In genomic region chr22:38974826-38975175, GRCh38 we compare ENCODE assay signal across 30 cellular contexts. TPM values are rescaled to one million over a fixed set of nuclear protein-coding genes. Genes with fewer than 3 reads are reported as not detected.
"Had no signal": no experiment of that assay in that cellular context is flagged by ENCODE, and none has a peak within 500 bp of the region (broad histone marks: within the 10 kb centered on the region; RNA-seq: fewer than 3 reads in every experiment).

No MANE protein-coding gene starts in this region.

- H3K36me3 Mint-ChIP-seq: mesothelial cell of epicardium had no signal

- H3K36me3 ChIP-seq: colonic mucosa, esophagus squamous epithelium, gastrocnemius medialis, heart right ventricle, left lung, lower lobe of right lung had no signal

- H3K4me3 Mint-ChIP-seq: dendritic cell treated with granulocyte-macrophage colony-stimulating factor and Interleukin-4, amounts not matched to agents 40 ng/mL and 50 ng/mL, for 4 days; effector memory CD8-positive, alpha-beta T cell; endodermal cell; mesothelial cell of epicardium had no signal

- H3K4me3 ChIP-seq: colonic mucosa, esophagus squamous epithelium, gastrocnemius medialis, heart right ventricle, left lung, lower lobe of right lung, mucosa of descending colon had no signal

- H3K4me1 ChIP-seq: colonic mucosa, esophagus squamous epithelium, gastrocnemius medialis, left lung, lower lobe of right lung had no signal

- H3K9me3 ChIP-seq: colonic mucosa, esophagus squamous epithelium, gastrocnemius medialis, left lung, lower lobe of right lung, mucosa of descending colon had no signal

- H3K27ac ChIP-seq: colonic mucosa, epithelial cell of prostate, esophagus squamous epithelium, gastrocnemius medialis, heart right ventricle, left lung, lower lobe of right lung had no signal

- FAIRE-seq: endometrium, islet of Langerhans, keratinocyte had no signal

- H3K4me1 Mint-ChIP-seq: endodermal cell, mesothelial cell of epicardium had no signal

- ATAC-seq: effector memory CD8-positive, alpha-beta T cell; gastrocnemius medialis; left cardiac atrium; left lung; left ventricle myocardium superior; lower lobe of right lung; mucosa of descending colon had no signal

- DNase-seq: colonic mucosa; cortex of kidney; effector CD8-positive, alpha-beta T cell; effector memory CD8-positive, alpha-beta T cell; endodermal cell; erythroblast; esophagus squamous epithelium; foreskin fibroblast; foreskin melanocyte; gastrocnemius medialis; glutamatergic neuron; head of caudate nucleus; heart right ventricle; hippocampal formation; left cardiac atrium; left lung; left ventricle myocardium superior; lower lobe of right lung; mesenchymal stem cell; mucosa of descending colon had no signal

- H3K27ac Mint-ChIP-seq: dendritic cell treated with granulocyte-macrophage colony-stimulating factor and Interleukin-4, amounts not matched to agents 40 ng/mL and 50 ng/mL, for 4 days; effector memory CD8-positive, alpha-beta T cell; endodermal cell; mesothelial cell of epicardium had no signal

- H3K27me3 ChIP-seq: colonic mucosa, left lung had no signal

RNA-seq across cellular contexts. Expression of gene APOBEC3A, which starts 17.4 kb away (rescaled TPM):
- total RNA-seq: dermis microvascular lymphatic vessel endothelial cell, endodermal cell, glomerular endothelial cell, lung microvascular endothelial cell, mesothelial cell of epicardium, myocyte had no signal

RNA-seq across cellular contexts. Expression of gene APOBEC3D, which starts 46.1 kb away (rescaled TPM):
- total RNA-seq: myocyte had no signal
